9 cellular contexts compared by ENCODE assay signal in the genomic region with DNA sequence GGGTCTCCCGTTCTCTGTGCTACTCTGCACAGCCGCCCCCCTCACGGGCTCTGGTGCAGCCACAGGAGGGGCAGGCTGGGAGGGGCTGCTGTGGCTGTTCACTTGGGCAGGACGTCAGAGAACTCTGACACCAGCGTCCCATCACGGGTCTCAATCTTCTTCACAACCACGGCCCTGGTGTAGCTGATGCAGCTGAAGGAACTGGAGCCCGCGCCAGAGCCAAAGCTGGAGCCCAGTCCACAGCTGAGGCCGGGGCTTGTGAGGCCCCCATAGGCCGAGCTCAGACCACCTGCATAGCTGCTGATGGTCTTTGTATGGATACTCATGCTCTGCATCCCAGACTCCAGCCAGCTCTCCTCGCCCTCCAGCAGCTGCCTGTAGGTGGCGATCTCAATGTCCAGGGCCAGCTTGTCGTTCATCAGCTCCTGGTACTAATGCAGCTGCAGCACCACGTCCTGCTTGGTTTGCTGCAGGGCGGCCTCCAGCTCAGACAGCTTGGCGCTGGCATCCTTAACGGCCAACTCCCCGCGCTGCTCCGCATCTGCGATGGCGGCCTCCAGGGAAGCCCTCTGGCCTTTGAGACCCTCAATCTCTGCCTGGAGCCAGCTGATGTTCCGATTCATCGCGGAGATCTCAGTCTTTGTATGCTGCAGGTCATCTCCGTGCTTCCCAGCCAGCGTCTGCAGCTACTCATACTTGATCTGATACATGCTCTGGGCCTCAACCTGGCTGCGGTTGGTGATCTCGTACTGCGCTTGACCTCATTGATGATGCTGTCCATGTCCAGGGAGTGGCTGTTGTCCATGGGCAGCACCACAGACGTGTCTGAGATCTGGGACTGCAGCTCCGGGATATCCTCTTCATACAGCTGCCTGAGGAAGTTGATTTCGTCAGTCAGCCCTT. TPM values are rescaled to one million over a fixed set of nuclear protein-coding genes. Genes with fewer than 3 reads are reported as not detected.
A peak's percentile ranks its signal among the peaks of the same experiment; 100 is the strongest.
DNase-seq lines count a peak whose midpoint lies in the region; ATAC-seq and TF ChIP-seq lines count a peak whose summit lies in the region.
"Had no signal": no experiment of that assay in that cellular context is flagged by ENCODE, and none has a peak within 500 bp of the region (broad histone marks: within the 10 kb centered on the region; RNA-seq: fewer than 3 reads in every experiment).

No MANE protein-coding gene starts in this region.

- no peaks in the 10 kb centered on the region for H3K9me3 Mint-ChIP-seq in endothelial cell (ENCODE audit: unreplicated experiment)

- H3K9me3 ChIP-seq in suprapubic skin: no peaks in the 10 kb centered on the region
- H3K9me3 ChIP-seq: sigmoid colon had no signal

- TF ChIP-seq RAD21 in Ishikawa (IDR thresholded peaks at IDR 0.05; ENCODE audit: low read depth): peak; percentile 52

- no peak overlapping the region for H3K4me3 ChIP-seq in suprapubic skin
- H3K4me3 ChIP-seq: sigmoid colon had no signal

- no peaks in the 10 kb centered on the region for H3K27me3 ChIP-seq in suprapubic skin
- H3K27me3 ChIP-seq: sigmoid colon had no signal

- ATAC-seq in HG02852 (IDR thresholded peaks at IDR 0.05; ENCODE audit: unreplicated experiment) (no peak), HG03378 (IDR thresholded peaks at IDR 0.05; ENCODE audit: unreplicated experiment) (no peak)

- H3K4me1 Mint-ChIP-seq in endothelial cell (ENCODE audit: unreplicated experiment): no peaks in the 10 kb centered on the region

- H3K27me3 Mint-ChIP-seq in endothelial cell (ENCODE audit: unreplicated experiment): peaks cover 3% of the 10 kb centered on the region

- TF ChIP-seq CTCF in endothelial cell (IDR thresholded peaks at IDR 0.05; ENCODE audit: unreplicated experiment): peak; percentile 26
- peak in 1 of 2 donors; percentile 18 for TF ChIP-seq CTCF in suprapubic skin (IDR thresholded peaks at IDR 0.05)

- no peak for TF ChIP-seq POLR2A in suprapubic skin (IDR thresholded peaks at IDR 0.05)

- TF ChIP-seq EP300 in Ishikawa (IDR thresholded peaks at IDR 0.05; ENCODE audit: borderline replicate concordance) (no peak), suprapubic skin (IDR thresholded peaks at IDR 0.05) (no peak)

- no peak overlapping the region for H3K27ac ChIP-seq in suprapubic skin
- H3K27ac ChIP-seq: sigmoid colon had no signal

- DNase-seq in DMS53 (lab: John Stamatoyannopoulos, UW) (peak; percentile 98), endothelial cell (ENCODE audit: low spot score) (peak; percentile 58), mucosa of gallbladder (ENCODE audit: low spot score) (peak; percentile 31), suprapubic skin (ENCODE audit: low spot score in 2 of 2) (no peak), NCI-H2171 treated with DMSO at 0.1 percent for 48 hours (lab: John Stamatoyannopoulos, UW) (no peak)
- DNase-seq: sigmoid colon had no signal

- no peak overlapping the region for H3K4me3 Mint-ChIP-seq in endothelial cell (ENCODE audit: unreplicated experiment)

- no peaks in the 10 kb centered on the region for H3K36me3 ChIP-seq in suprapubic skin
- H3K36me3 ChIP-seq: sigmoid colon had no signal

- H3K4me1 ChIP-seq in suprapubic skin: no peaks in the 10 kb centered on the region
- H3K4me1 ChIP-seq: sigmoid colon had no signal

- no peak overlapping the region for H3K27ac Mint-ChIP-seq in endothelial cell (ENCODE audit: unreplicated experiment)

- WGBS in suprapubic skin: 75% methylated on average over 27 of the region's 34 CpGs

- peaks cover 3% of the 10 kb centered on the region for H3K36me3 Mint-ChIP-seq in endothelial cell (ENCODE audit: low read depth, unreplicated experiment)

TF ChIP-seq in Ishikawa, 13 proteins besides CTCF, POLR2A, EP300 and RAD21:
- no peak for TF ChIP-seq YY1 (IDR thresholded peaks at IDR 0.05; ENCODE audit: low read depth)
- TF ChIP-seq TAF1 (IDR thresholded peaks at IDR 0.05; ENCODE audit: low read depth): no peak
- no peak for TF ChIP-seq FOXM1 (IDR thresholded peaks at IDR 0.05; ENCODE audit: borderline replicate concordance, low read depth)
- TF ChIP-seq, protein P1, sequence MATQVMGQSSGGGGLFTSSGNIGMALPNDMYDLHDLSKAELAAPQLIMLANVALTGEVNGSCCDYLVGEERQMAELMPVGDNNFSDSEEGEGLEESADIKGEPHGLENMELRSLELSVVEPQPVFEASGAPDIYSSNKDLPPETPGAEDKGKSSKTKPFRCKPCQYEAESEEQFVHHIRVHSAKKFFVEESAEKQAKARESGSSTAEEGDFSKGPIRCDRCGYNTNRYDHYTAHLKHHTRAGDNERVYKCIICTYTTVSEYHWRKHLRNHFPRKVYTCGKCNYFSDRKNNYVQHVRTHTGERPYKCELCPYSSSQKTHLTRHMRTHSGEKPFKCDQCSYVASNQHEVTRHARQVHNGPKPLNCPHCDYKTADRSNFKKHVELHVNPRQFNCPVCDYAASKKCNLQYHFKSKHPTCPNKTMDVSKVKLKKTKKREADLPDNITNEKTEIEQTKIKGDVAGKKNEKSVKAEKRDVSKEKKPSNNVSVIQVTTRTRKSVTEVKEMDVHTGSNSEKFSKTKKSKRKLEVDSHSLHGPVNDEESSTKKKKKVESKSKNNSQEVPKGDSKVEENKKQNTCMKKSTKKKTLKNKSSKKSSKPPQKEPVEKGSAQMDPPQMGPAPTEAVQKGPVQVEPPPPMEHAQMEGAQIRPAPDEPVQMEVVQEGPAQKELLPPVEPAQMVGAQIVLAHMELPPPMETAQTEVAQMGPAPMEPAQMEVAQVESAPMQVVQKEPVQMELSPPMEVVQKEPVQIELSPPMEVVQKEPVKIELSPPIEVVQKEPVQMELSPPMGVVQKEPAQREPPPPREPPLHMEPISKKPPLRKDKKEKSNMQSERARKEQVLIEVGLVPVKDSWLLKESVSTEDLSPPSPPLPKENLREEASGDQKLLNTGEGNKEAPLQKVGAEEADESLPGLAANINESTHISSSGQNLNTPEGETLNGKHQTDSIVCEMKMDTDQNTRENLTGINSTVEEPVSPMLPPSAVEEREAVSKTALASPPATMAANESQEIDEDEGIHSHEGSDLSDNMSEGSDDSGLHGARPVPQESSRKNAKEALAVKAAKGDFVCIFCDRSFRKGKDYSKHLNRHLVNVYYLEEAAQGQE (IDR thresholded peaks at IDR 0.05; ENCODE audit: low read depth): no peak
- TF ChIP-seq, protein P2, sequence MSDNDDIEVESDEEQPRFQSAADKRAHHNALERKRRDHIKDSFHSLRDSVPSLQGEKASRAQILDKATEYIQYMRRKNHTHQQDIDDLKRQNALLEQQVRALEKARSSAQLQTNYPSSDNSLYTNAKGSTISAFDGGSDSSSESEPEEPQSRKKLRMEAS (IDR thresholded peaks at IDR 0.05): no peak
- no peak for TF ChIP-seq CEBPB (IDR thresholded peaks at IDR 0.05)
- no peak for TF ChIP-seq TEAD4 (IDR thresholded peaks at IDR 0.05)

RNA-seq across cellular contexts. Expression of gene DUSP19, which starts 7.4 kb away (rescaled TPM):
- total RNA-seq in endothelial cell (ENCODE audit: unreplicated experiment) (2.4 TPM), mucosa of gallbladder (7.9 TPM), suprapubic skin (1 to 10 TPM; 1.3 to 3.8 (median 2.0) TPM)

RNA-seq across cellular contexts. Expression of gene NCKAP1, which starts 32.9 kb away (rescaled TPM):
- total RNA-seq in endothelial cell (ENCODE audit: unreplicated experiment) (171 TPM), mucosa of gallbladder (127 TPM), suprapubic skin (100 to 1,000 TPM in 3 of 4 donors, 10 to 100 TPM in 1; 94.5 to 146 (median 116) TPM)

RNA-seq across cellular contexts. Expression of gene NUP35, which starts 53.0 kb away (rescaled TPM):
- total RNA-seq in endothelial cell (ENCODE audit: unreplicated experiment) (11.8 TPM), mucosa of gallbladder (12.2 TPM), suprapubic skin (10 to 100 TPM; 15.1 to 27.7 (median 22.7) TPM)

Comparison
In these comparisons a context has a peak if more than half of its experiments do, and no peak if none do; other contexts are left out.
1. DNase-seq: peak in DMS53 (single experiment), endothelial cell (single experiment) and mucosa of gallbladder (single experiment); none in suprapubic skin (0 of 2) and NCI-H2171 treated with DMSO at 0.1 percent for 48 hours (single experiment).